9 cellular contexts compared by ENCODE assay signal in the genomic region with DNA sequence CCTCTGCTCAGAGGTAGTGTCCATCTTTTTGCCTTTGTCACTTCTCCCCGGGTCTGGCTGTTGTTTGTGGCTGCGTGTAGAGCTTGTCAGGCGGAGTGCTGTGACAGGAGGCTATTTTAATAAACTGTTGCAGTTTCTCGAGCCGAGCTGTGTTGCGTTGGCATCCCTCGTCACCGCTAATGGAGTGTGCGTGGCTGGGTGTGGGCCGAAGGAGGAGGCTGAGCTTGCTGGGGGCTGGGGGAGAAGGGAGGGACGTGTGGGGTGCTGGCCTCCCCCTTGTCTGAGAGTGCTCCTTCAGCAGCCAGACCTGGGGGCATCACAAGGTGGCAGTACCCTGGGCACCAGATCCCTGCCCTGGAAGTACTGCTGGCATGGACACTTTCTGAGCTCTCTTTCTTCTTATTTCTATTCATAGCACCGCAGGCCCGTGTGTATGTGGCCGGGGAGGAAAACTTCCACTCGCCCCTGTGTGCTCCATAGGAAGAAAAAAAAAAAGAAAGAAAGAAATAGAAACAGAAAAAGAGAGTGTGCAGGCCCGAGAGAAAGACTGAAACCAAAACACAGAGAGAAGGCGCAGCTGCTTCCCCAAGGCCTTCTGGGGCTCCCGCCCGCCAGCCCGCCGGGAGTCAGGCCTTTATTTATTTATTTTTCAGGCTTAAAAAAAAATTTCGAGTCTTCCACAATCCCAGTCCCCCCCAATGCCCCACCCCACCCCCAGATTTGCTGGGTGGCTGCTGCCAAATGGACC. TPM values are rescaled to one million over a fixed set of nuclear protein-coding genes. Genes with fewer than 3 reads are reported as not detected.
DNase-seq lines count a peak whose midpoint lies in the region; ATAC-seq, FAIRE-seq and TF ChIP-seq lines count a peak whose summit lies in the region.
"Had no signal": no experiment of that assay in that cellular context is flagged by ENCODE, and none has a peak within 500 bp of the region (broad histone marks: within the 10 kb centered on the region; RNA-seq: fewer than 3 reads in every experiment).

No MANE protein-coding gene starts in this region.

- CTCF ChIA-PET in AG04449 (lab: Yijun Ruan, JAX) (interaction anchor here (0.7 to 15.0 kb wide), 10 partner anchors 9 to 72 kb away, joined by 3 to 427 read pairs (median 4); no protein-coding TSS in a partner anchor), K562 (lab: Yijun Ruan, JAX; ENCODE audit: low intra/inter-chr PET ratio) (interaction anchor here (0.7 kb wide), 1 partner anchor 1132 kb away, joined by 3 read pairs; no protein-coding TSS in a partner anchor)

- H3K4me1 ChIP-seq in HUES48 (ENCODE audit: control insufficient read depth, insufficient read depth, low read length) (peaks cover 53% of the 10 kb centered on the region), K562 (replicated peaks in 1 of 2; ENCODE audit: control insufficient read depth in 2 of 2, insufficient read depth in 2 of 2, low read length in 2 of 2) (peaks cover 30 to 46% of the 10 kb centered on the region in 2 experiments), mesenchymal stem cell (ENCODE audit: control insufficient read depth, insufficient read depth, low read depth, low read length) (peaks cover 20% of the 10 kb centered on the region)

- no peak overlapping the region for H2BK15ac ChIP-seq in mesenchymal stem cell (ENCODE audit: low read depth, poor library complexity, severe bottlenecking)

- no TSS peak for BruUV-seq in K562 (replicated peaks; lab: Mats Ljungman, UMichigan)

- no peak overlapping the region for H3K18ac ChIP-seq in mesenchymal stem cell (ENCODE audit: low read depth in 1 of 2, low read length in 2 of 2)

- no peaks in the 10 kb centered on the region for H3K79me1 ChIP-seq in mesenchymal stem cell (replicated peaks; ENCODE audit: low read length, poor library complexity, severe bottlenecking)

- 56% methylated on average over 19 of the region's 22 CpGs for WGBS in K562 (ENCODE audit: insufficient coverage, low coverage, missing lambda C conversion rate)
- 22% methylated on average over 22 of the region's 22 CpGs for WGBS in mesenchymal stem cell

- TF ChIP-seq CTCF in AG04449 (IDR thresholded peaks at IDR 0.05; ENCODE audit: insufficient read depth, low read length, missing control alignments) (no peak), K562 (IDR thresholded peaks at IDR 0.05 in 2 of 3, conservative IDR thresholded peaks at IDR 0.05 in 1 of 3; ENCODE audit: insufficient read depth in 2 of 3, low read depth in 1 of 3, low read length in 3 of 3) (no peak)

- no peak overlapping the region for H2BK5ac ChIP-seq in mesenchymal stem cell (ENCODE audit: low read depth, low read length, poor library complexity, severe bottlenecking)

- peak overlapping the region; percentile 55 for H4K8ac ChIP-seq in mesenchymal stem cell (ENCODE audit: low read length)

- H3K79me2 ChIP-seq in K562 (ENCODE audit: control insufficient read depth, insufficient read depth, low read length): peaks cover 68% of the 10 kb centered on the region

- peaks cover 100% of the 10 kb centered on the region for H3K27me3 ChIP-seq in HUES48 (ENCODE audit: control insufficient read depth, insufficient read depth, low read length)
- H3K27me3 ChIP-seq in K562 (ENCODE audit: control insufficient read depth in 2 of 2, insufficient read depth in 2 of 2, low read length in 2 of 2): no peaks in the 10 kb centered on the region
- H3K27me3 ChIP-seq in mesenchymal stem cell (ENCODE audit: control insufficient read depth in 1 of 2, insufficient read depth in 1 of 2, low read length in 2 of 2): peaks cover 0 to 80% of the 10 kb centered on the region in 2 experiments

- intact Hi-C loops in K562 (cut with micrococcal nuclease): no loop called here

- H3K36me3 ChIP-seq in HUES48 (ENCODE audit: control insufficient read depth, insufficient read depth, low read length) (no peaks in the 10 kb centered on the region), K562 (ENCODE audit: control insufficient read depth, insufficient read depth, low read length) (peaks cover 26% of the 10 kb centered on the region; the same call in 1 of the 3 replicates), mesenchymal stem cell (ENCODE audit: control insufficient read depth in 1 of 2, insufficient read depth in 2 of 2, low read depth in 1 of 2, low read length in 2 of 2) (peaks cover 0 to 14% of the 10 kb centered on the region in 2 experiments)

- FAIRE-seq in K562 (lab: Jason Lieb, UNC): no peak
- FAIRE-seq: colon had no signal

- no peak overlapping the region for H3K4ac ChIP-seq in mesenchymal stem cell (ENCODE audit: low read depth in 1 of 2, low read length in 2 of 2)

- peak overlapping the region; percentile 63 for H3K4me2 ChIP-seq in K562 (ENCODE audit: insufficient read depth, low read length)
- no peak overlapping the region for H3K4me2 ChIP-seq in mesenchymal stem cell (ENCODE audit: low read length, poor library complexity, severe bottlenecking)

- TF ChIP-seq RAD21 in K562 (CRISPR knock-in tag; conservative IDR thresholded peaks at IDR 0.05 in 1 of 2, IDR thresholded peaks at IDR 0.05 in 1 of 2): no peak

- no peak overlapping the region for H3K14ac ChIP-seq in mesenchymal stem cell (ENCODE audit: low read length in 2 of 2)

- H2AK5ac ChIP-seq in mesenchymal stem cell (ENCODE audit: low read length, severe bottlenecking): no peak overlapping the region

- no peak for TF ChIP-seq EP300 in K562 (IDR thresholded peaks at IDR 0.05; ENCODE audit: low read length)

- H3K9me1 ChIP-seq in K562 (ENCODE audit: control insufficient read depth, insufficient read depth, low read length): no peaks in the 10 kb centered on the region

- no peak for TF ChIP-seq POLR2A in K562 (conservative IDR thresholded peaks at IDR 0.05)

- H3K4me3 ChIP-seq in AG04449 (ENCODE audit: low read depth, low read length): peak overlapping the region; percentile 65
- 0 out of 2 replicates have a peak overlapping the region, but pooled peaks have one; percentile 45 for H3K4me3 ChIP-seq in HUES48 (ENCODE audit: low read depth, low read length)
- peak overlapping the region; percentile 41 for H3K4me3 ChIP-seq in K562
- H3K4me3 ChIP-seq in mesenchymal stem cell (ENCODE audit: insufficient read depth in 1 of 2, low read depth in 1 of 2, low read length in 2 of 2): peak overlapping the region in 1 of 2 experiments; percentile 69

- H4K20me1 ChIP-seq in K562 (replicated peaks; ENCODE audit: control insufficient read depth, insufficient read depth, low read length): no peaks in the 10 kb centered on the region

- no peaks in the 10 kb centered on the region for H3K9me3 ChIP-seq in HUES48 (ENCODE audit: control insufficient read depth, insufficient read depth, low read length)
- no peaks in the 10 kb centered on the region for H3K9me3 ChIP-seq in K562 (replicated peaks; ENCODE audit: control insufficient read depth, insufficient read depth, low read depth, low read length)
- H3K9me3 ChIP-seq in mesenchymal stem cell (ENCODE audit: control insufficient read depth, low read length): no peaks in the 10 kb centered on the region

- H3K9ac ChIP-seq in HUES48 (ENCODE audit: low read depth, low read length) (no peak overlapping the region), K562 (ENCODE audit: insufficient read depth in 1 of 2, low read depth in 2 of 2, low read length in 2 of 2) (peak overlapping the region; percentile 32 to 89; a peak in 3 of 4 replicates), mesenchymal stem cell (ENCODE audit: low read length) (peak overlapping the region; percentile 99)

- POLR2A ChIA-PET in AG04449 (lab: Yijun Ruan, JAX) (interaction anchor here (0.7 to 2.5 kb wide), 6 partner anchors 9 to 39 kb away, joined by 3 to 18 read pairs (median 5); no protein-coding TSS in a partner anchor), K562 (lab: Yijun Ruan, JAX) (interaction anchor here (0.6 to 2.3 kb wide), 4 partner anchors 8 to 68 kb away, joined by 3 to 10 read pairs (median 4); no protein-coding TSS in a partner anchor)

- H2AFZ ChIP-seq in K562 (ENCODE audit: low read depth, low read length): no peak overlapping the region; the same call in 1 of the 2 replicates
- no peak overlapping the region for H2AFZ ChIP-seq in mesenchymal stem cell (ENCODE audit: low read depth, low read length)

- H2BK12ac ChIP-seq in mesenchymal stem cell (ENCODE audit: low read length in 2 of 2): no peak overlapping the region

- peak; percentile 7; the same call in 1 of the 3 replicates for ATAC-seq in K562
- no peak for ATAC-seq in HG03095 (IDR thresholded peaks at IDR 0.05; ENCODE audit: unreplicated experiment)
- no peak for ATAC-seq in GM18502 (IDR thresholded peaks at IDR 0.05; ENCODE audit: poor library complexity, unreplicated experiment)
- no peak for ATAC-seq in GM21515 (IDR thresholded peaks at IDR 0.05; ENCODE audit: unreplicated experiment)
- ATAC-seq in GM18873 (IDR thresholded peaks at IDR 0.05; ENCODE audit: low FRiP score, unreplicated experiment): no peak

- H4K91ac ChIP-seq in mesenchymal stem cell (ENCODE audit: low read length): no peak overlapping the region

- H3K23ac ChIP-seq in mesenchymal stem cell (ENCODE audit: low read length in 2 of 2): no peak overlapping the region

- no peak overlapping the region for H2BK120ac ChIP-seq in mesenchymal stem cell (ENCODE audit: low read depth, low read length)

- no peak overlapping the region for H3K27ac ChIP-seq in HUES48 (ENCODE audit: low read depth, low read length)
- peak overlapping the region; percentile 62 for H3K27ac ChIP-seq in K562 (ENCODE audit: extremely low read depth, low read depth, low read length)
- H3K27ac ChIP-seq in mesenchymal stem cell (ENCODE audit: low read length, poor library complexity, severe bottlenecking): no peak overlapping the region

- DNase-seq in AG04449 (ENCODE audit: low read depth, low spot score): no peak
- no peak for DNase-seq in K562 (ENCODE audit: extremely low read depth in 1 of 4, low spot score in 3 of 4)
- DNase-seq in mesenchymal stem cell: peak; percentile 36

- in situ Hi-C loops in K562 (cut with MboI): no loop called here

RNA-seq across cellular contexts. Expression of gene NFIX, which starts 27.0 kb away (rescaled TPM):
- total RNA-seq in K562 (2011; cell fraction: chromatin; rRNA removed; ENCODE audit: low replicate concordance): 18.3 and 47.5 TPM in 2 replicates
- total RNA-seq in K562 (2011; cell fraction: nucleolus; rRNA removed): 13.6 and 14.8 TPM in 2 replicates
- 10.4 and 11.4 TPM in 2 replicates for total RNA-seq in K562 (2011; cell fraction: nucleoplasm; rRNA removed)
- total RNA-seq in K562 (2014; rRNA removed) (5.4 and 7.7 TPM in 2 replicates), K562 (2014; rRNA removed; fragmentation: Illumina TruSeq; extraction: Trizol) (2.3 and 6.4 TPM in 2 replicates), K562 (2015; rRNA removed; fragmentation: Illumina TruSeq; extraction: Trizol) (3.1 and 3.8 TPM in 2 replicates), K562 (2021) (23.1 and 26.8 TPM in 2 replicates)
- polyA plus RNA-seq in K562 (2011; rRNA removed) (2.9 and 5.6 TPM in 2 replicates), K562 (2014; fragmentation: Illumina TruSeq; extraction: Trizol) (7.7 and 9.2 TPM in 2 replicates), K562 (2014; fragmentation: Nextera tagmentation; extraction: Ambion mirVana) (under 1 TPM; 0.28 to 0.34 TPM), K562 (2014; rRNA removed) (6.8 and 7.2 TPM in 2 replicates)
- 3.2 and 3.6 TPM in 2 replicates for polyA plus RNA-seq in K562 (2011; cell fraction: cytosol; rRNA removed)
- 10.1 and 10.4 TPM in 2 replicates for polyA plus RNA-seq in K562 (2011; cell fraction: nucleus; rRNA removed)
- polyA plus RNA-seq in K562 (2012): 8.7 and 9.6 TPM in 2 replicates
- polyA minus RNA-seq in K562 (2011; rRNA and poly(A)+ RNA removed): 2.8 and 3.1 TPM in 2 replicates
- polyA minus RNA-seq in K562 (2011; cell fraction: cytosol; rRNA and poly(A)+ RNA removed): 7.3 and 7.8 TPM in 2 replicates
- 5.7 and 7.9 TPM in 2 replicates for polyA minus RNA-seq in K562 (2011; cell fraction: nucleus; rRNA and poly(A)+ RNA removed)
- 4.6 TPM for polyA plus RNA-seq in mesenchymal stem cell (2013, experiment 1 of 2)
- polyA plus RNA-seq in mesenchymal stem cell (2013, experiment 2 of 2): 4.6 TPM

RNA-seq across cellular contexts. Expression of gene DAND5, which starts 52.9 kb away (rescaled TPM):
- total RNA-seq in K562 (2011; cell fraction: chromatin; rRNA removed; ENCODE audit: low replicate concordance): 2.2 and 4.9 TPM in 2 replicates
- 2.3 and 2.4 TPM in 2 replicates for total RNA-seq in K562 (2011; cell fraction: nucleolus; rRNA removed)
- 2.3 and 3.3 TPM in 2 replicates for total RNA-seq in K562 (2011; cell fraction: nucleoplasm; rRNA removed)
- total RNA-seq in K562 (2014; rRNA removed) (0.27 and 0.82 TPM in 2 replicates), K562 (2014; rRNA removed; fragmentation: Illumina TruSeq; extraction: Trizol) (0.38 and 0.40 TPM in 2 replicates), K562 (2015; rRNA removed; fragmentation: Illumina TruSeq; extraction: Trizol) (0.22 and 0.23 TPM in 2 replicates), K562 (2021) (0.74 and 0.78 TPM in 2 replicates)
- polyA plus RNA-seq in K562 (2011; rRNA removed) (0.60 and 0.89 TPM in 2 replicates), K562 (2014; fragmentation: Illumina TruSeq; extraction: Trizol) (0.71 and 0.83 TPM in 2 replicates), K562 (2014; fragmentation: Nextera tagmentation; extraction: Ambion mirVana) (under 1 TPM; 0.42 to 0.63 TPM), K562 (2014; rRNA removed) (0.50 and 0.66 TPM in 2 replicates)
- polyA plus RNA-seq in K562 (2011; cell fraction: cytosol; rRNA removed): 0.71 and 0.72 TPM in 2 replicates
- polyA plus RNA-seq in K562 (2011; cell fraction: nucleus; rRNA removed): 1.9 and 3.0 TPM in 2 replicates
- 0.43 and 0.97 TPM in 2 replicates for polyA plus RNA-seq in K562 (2012)
- 0.18 and 0.28 TPM in 2 replicates for polyA minus RNA-seq in K562 (2011; rRNA and poly(A)+ RNA removed)
- polyA minus RNA-seq in K562 (2011; cell fraction: cytosol; rRNA and poly(A)+ RNA removed): 0.48 TPM in 1 of 2 replicates, not detected in the other
- polyA minus RNA-seq in K562 (2011; cell fraction: nucleus; rRNA and poly(A)+ RNA removed): 0.33 TPM in 1 of 2 replicates, not detected in the other
- 0.01 TPM for polyA plus RNA-seq in mesenchymal stem cell (2013, experiment 1 of 2)
- polyA plus RNA-seq in mesenchymal stem cell (2013, experiment 2 of 2): not detected
